In the genomic region with DNA sequence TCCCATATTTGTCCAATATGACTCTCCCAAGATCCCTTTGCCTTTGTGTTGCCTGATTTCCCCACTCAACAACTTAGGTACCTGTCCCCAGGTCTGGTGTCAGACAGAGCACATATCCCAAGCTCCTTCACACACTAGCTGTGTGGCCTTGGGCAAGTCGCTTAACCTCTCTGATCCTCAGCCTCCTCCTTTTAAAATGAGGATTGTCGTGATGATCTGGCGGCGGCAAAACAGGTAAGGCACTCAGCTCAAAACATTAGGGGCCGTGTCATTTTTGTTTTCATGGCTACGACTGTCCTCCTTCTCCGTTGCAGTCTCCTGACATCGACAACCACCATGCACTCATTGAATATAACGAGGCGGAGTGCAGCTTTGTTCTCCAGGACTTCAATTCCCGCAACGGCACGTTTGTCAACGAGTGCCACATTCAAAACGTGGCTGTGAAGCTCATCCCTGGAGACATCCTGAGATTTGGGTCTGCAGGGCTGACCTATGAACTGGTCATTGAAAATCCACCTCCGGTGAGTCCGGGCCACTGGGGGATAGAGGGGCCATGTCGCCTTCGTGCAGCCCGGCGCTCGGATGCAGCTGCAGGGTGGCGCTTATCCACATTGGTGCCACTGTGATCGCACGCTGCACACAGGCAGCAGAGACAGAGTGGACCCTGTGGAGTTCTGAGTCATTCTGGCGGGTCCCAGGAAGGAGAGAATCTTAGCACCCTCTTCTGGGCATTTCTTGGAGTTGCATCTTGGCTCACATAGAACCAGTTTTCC, we compare ENCODE assay signal across 8 cellular contexts. TPM values are rescaled to one million over a fixed set of nuclear protein-coding genes. Genes with fewer than 3 reads are reported as not detected.
DNase-seq lines count a peak whose midpoint lies in the region; ATAC-seq and TF ChIP-seq lines count a peak whose summit lies in the region.

No MANE protein-coding gene starts in this region.

- no peaks in the 10 kb centered on the region for H3K79me2 ChIP-seq in OCI-LY7 (ENCODE audit: insufficient read depth, low read depth, low read length)

- no peak overlapping the region for H2AFZ ChIP-seq in OCI-LY7 (ENCODE audit: low read length)

- intact Hi-C loops in OCI-LY7 (cut with micrococcal nuclease; ENCODE audit: unreplicated experiment) = loop anchor here (1.0 kb wide), 1 partner anchor 144 kb away; no protein-coding TSS in a partner anchor

- H3K4me3 ChIP-seq in Jurkat, Clone E6-1 (ENCODE audit: low read length) = no peak overlapping the region
- H3K4me3 ChIP-seq in OCI-LY7 (ENCODE audit: low read depth, low read length, poor library complexity, severe bottlenecking) = no peak overlapping the region
- no peak overlapping the region for H3K4me3 ChIP-seq in retinal pigment epithelial cell (ENCODE audit: low read length)

- no TSS peak for BruUV-seq in OCI-LY7 (replicated peaks; lab: Mats Ljungman, UMichigan)

- H3K4me1 ChIP-seq in ES-I3 (ENCODE audit: insufficient read depth, low read length) = no peaks in the 10 kb centered on the region
- H3K4me1 ChIP-seq in OCI-LY7 (ENCODE audit: insufficient read depth, low read length, poor library complexity, severe bottlenecking) = no peaks in the 10 kb centered on the region

- POLR2A ChIA-PET in OCI-LY7 (lab: Charles Lee) = no interaction called here

- TF ChIP-seq CTCF in OCI-LY7 (conservative IDR thresholded peaks at IDR 0.05; ENCODE audit: low read length) (peak; percentile 79), retinal pigment epithelial cell (conservative IDR thresholded peaks at IDR 0.05; ENCODE audit: low read depth, low read length) (peak; percentile 80)

- no peak overlapping the region for H3K4me2 ChIP-seq in OCI-LY7 (ENCODE audit: low read length)

- H3K27ac ChIP-seq in OCI-LY7 (ENCODE audit: low read depth, low read length, poor library complexity, severe bottlenecking) = no peak overlapping the region

- no peaks in the 10 kb centered on the region for H4K20me1 ChIP-seq in OCI-LY7 (ENCODE audit: insufficient read depth, low read length)

- ATAC-seq in GM21390 (IDR thresholded peaks at IDR 0.05; ENCODE audit: unreplicated experiment) = no peak
- no peak for ATAC-seq in GM18861 (IDR thresholded peaks at IDR 0.05; ENCODE audit: unreplicated experiment)

- peak; percentile 43 for DNase-seq in Jurkat, Clone E6-1 (ENCODE audit: low read depth, low spot score)
- DNase-seq in OCI-LY7 (ENCODE audit: low spot score) (peak; percentile 26), anterior cingulate cortex (lab: John Stamatoyannopoulos, UW) (peak in 45 of 58 donors; percentile 15 to 65 (median 34)), hepatic stellate cell (ENCODE audit: low spot score) (peak; percentile 83), retinal pigment epithelial cell (ENCODE audit: low read depth) (peak; percentile 24)

- H3K9me3 ChIP-seq in ES-I3 (ENCODE audit: control insufficient read depth, insufficient read depth, low read length) (no peaks in the 10 kb centered on the region), OCI-LY7 (ENCODE audit: low read length) (no peaks in the 10 kb centered on the region)

- CTCF ChIA-PET in OCI-LY7 (lab: Charles Lee; ENCODE audit: unreplicated experiment) = no interaction called here

- peak overlapping the region; percentile 13; the same call in 1 of the 2 replicates for H3K9ac ChIP-seq in ES-I3 (ENCODE audit: low read depth, low read length)

- no peaks in the 10 kb centered on the region for H3K9me2 ChIP-seq in OCI-LY7 (ENCODE audit: insufficient read depth, low read length)

- H3K36me3 ChIP-seq in ES-I3 (ENCODE audit: insufficient read depth, low read length) = no peaks in the 10 kb centered on the region
- no peaks in the 10 kb centered on the region for H3K36me3 ChIP-seq in OCI-LY7 (ENCODE audit: insufficient read depth, low read length)

RNA-seq across cellular contexts. Expression of gene FHAD1, which starts 25.2 kb away (rescaled TPM):
- polyA plus RNA-seq in Jurkat, Clone E6-1 (2012; ENCODE audit: insufficient read depth, insufficient read length) = not detected
- not detected in 2 replicates for total RNA-seq in OCI-LY7 (2014; rRNA removed; shearing (Covaris generic))
- not detected in 2 replicates for total RNA-seq in OCI-LY7 (2022)

Comparison
In these comparisons a context has a peak if more than half of its experiments do, and no peak if none do; other contexts are left out.
1. DNase-seq: peak in every context shown above with its lines; median percentile 83 in hepatic stellate cell; 43 in Jurkat, Clone E6-1; 34 in anterior cingulate cortex; 26 in OCI-LY7; 24 in retinal pigment epithelial cell.